15 cellular contexts compared by ENCODE assay signal in the genomic region with DNA sequence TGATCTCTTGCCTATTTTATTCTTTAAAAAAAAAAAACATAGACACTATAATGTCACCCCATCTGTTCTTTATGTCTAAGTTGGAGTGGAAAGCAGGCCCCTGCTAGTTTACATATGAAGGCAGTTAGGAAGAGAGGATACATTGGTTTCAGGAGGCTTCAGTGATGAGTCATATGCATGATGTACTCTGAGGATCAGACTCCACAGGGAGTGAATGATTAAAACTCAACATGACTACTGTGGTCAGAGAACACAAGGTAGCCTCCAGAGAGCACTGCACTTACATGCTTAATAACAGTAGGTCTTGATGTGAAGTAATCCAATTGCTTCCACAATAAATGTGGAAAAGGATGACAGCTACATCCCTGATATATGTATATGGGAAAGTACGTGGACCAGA. TPM values are rescaled to one million over a fixed set of nuclear protein-coding genes. Genes with fewer than 3 reads are reported as not detected.
A peak's percentile ranks its signal among the peaks of the same experiment; 100 is the strongest.
DNase-seq lines count a peak whose midpoint lies in the region; ATAC-seq, FAIRE-seq and TF ChIP-seq lines count a peak whose summit lies in the region.
"Had no signal": no experiment of that assay in that cellular context is flagged by ENCODE, and none has a peak within 500 bp of the region (broad histone marks: within the 10 kb centered on the region; RNA-seq: fewer than 3 reads in every experiment).

No MANE protein-coding gene starts in this region.

- TF ChIP-seq CTCF in keratinocyte (optimal IDR thresholded peaks at IDR 0.05 in 1 of 3, IDR thresholded peaks at IDR 0.05 in 1 of 3, conservative IDR thresholded peaks at IDR 0.05 in 1 of 3; ENCODE audit: extremely low read depth in 1 of 3, insufficient read depth in 2 of 3, low read length in 3 of 3) (no peak), MM.1S (IDR thresholded peaks at IDR 0.05; ENCODE audit: low read length) (no peak), left lung (IDR thresholded peaks at IDR 0.05) (no peak)

- no peak overlapping the region for H2AFZ ChIP-seq in keratinocyte (ENCODE audit: control insufficient read depth, low read length)
- no peak overlapping the region for H2AFZ ChIP-seq in MM.1S (ENCODE audit: low read length)

- H4K20me1 ChIP-seq in keratinocyte (ENCODE audit: control insufficient read depth, extremely low read depth, insufficient read depth, low read length) (no peaks in the 10 kb centered on the region), MM.1S (ENCODE audit: insufficient read depth, low read length) (no peaks in the 10 kb centered on the region)

- no peak overlapping the region for H3K4me3 ChIP-seq in keratinocyte (ENCODE audit: control insufficient read depth in 2 of 3, extremely low read depth in 1 of 3, insufficient read depth in 2 of 3, low read depth in 1 of 3, low read length in 3 of 3)
- H3K4me3 ChIP-seq in MM.1S (ENCODE audit: low read length), result no peak overlapping the region
- H3K4me3 ChIP-seq in left lung, result no peak overlapping the region

- H3F3A ChIP-seq in MM.1S (ENCODE audit: insufficient read depth, low read length), result no peaks in the 10 kb centered on the region

- no peaks in the 10 kb centered on the region for H3K9me2 ChIP-seq in MM.1S (replicated peaks; ENCODE audit: insufficient read depth, low read length)

- dilution Hi-C loops in keratinocyte (cut with MboI; ENCODE audit: extremely low pct_ligation_motif_present, low sequenced_read_pairs), result no loop called here

- H3K9me3 ChIP-seq in keratinocyte (ENCODE audit: control insufficient read depth, low read depth, low read length) (no peaks in the 10 kb centered on the region), MM.1S (replicated peaks; ENCODE audit: insufficient read depth, low read length) (no peaks in the 10 kb centered on the region), left lung (no peaks in the 10 kb centered on the region)

- peak; percentile 80 for FAIRE-seq in keratinocyte (lab: Jason Lieb, UNC)

- no peak overlapping the region for H3K4me2 ChIP-seq in keratinocyte (ENCODE audit: control insufficient read depth, extremely low read depth, insufficient read depth, low read depth, low read length)
- H3K4me2 ChIP-seq in MM.1S (ENCODE audit: low read depth, low read length), result no peak overlapping the region
- H3K4me2 ChIP-seq: KMS-11 had no signal

- H3K9ac ChIP-seq in keratinocyte (ENCODE audit: control insufficient read depth, extremely low read depth, insufficient read depth, low read length) (no peak overlapping the region), MM.1S (ENCODE audit: low read length) (no peak overlapping the region)
- H3K9ac ChIP-seq: KMS-11 had no signal

- H3K27me3 ChIP-seq in keratinocyte (ENCODE audit: control insufficient read depth, extremely low read depth, insufficient read depth, low read length) (no peaks in the 10 kb centered on the region), MM.1S (replicated peaks; ENCODE audit: insufficient read depth, low read length) (no peaks in the 10 kb centered on the region), left lung (no peaks in the 10 kb centered on the region)

- ATAC-seq in left lung (no peak), HG02885 (IDR thresholded peaks at IDR 0.05; ENCODE audit: poor library complexity, unreplicated experiment) (no peak)
- ATAC-seq: T-helper 17 cell had no signal

- H3K4me1 ChIP-seq in keratinocyte (ENCODE audit: control insufficient read depth, extremely low read depth, insufficient read depth, low read length) (no peaks in the 10 kb centered on the region), MM.1S (ENCODE audit: low read length) (no peaks in the 10 kb centered on the region), left lung (no peaks in the 10 kb centered on the region)

- intact Hi-C loops in left lung (cut with DNase I), result no loop called here

- H3K27ac ChIP-seq in keratinocyte (ENCODE audit: control insufficient read depth, insufficient read depth, low read length) (no peak overlapping the region), MM.1S (ENCODE audit: low read length) (no peak overlapping the region), left lung (no peak overlapping the region)
- H3K27ac ChIP-seq: KMS-11 had no signal

- no peaks in the 10 kb centered on the region for H3K9me1 ChIP-seq in keratinocyte (ENCODE audit: control insufficient read depth, extremely low read depth, insufficient read depth, low read length)

- peak; percentile 17 for DNase-seq in COLO829 (ENCODE audit: low spot score)
- peak; percentile 42 for DNase-seq in HS-5 (ENCODE audit: low read depth)
- peak; percentile 22 for DNase-seq in astrocyte of the hippocampus (ENCODE audit: low read depth, low spot score)
- no peak for DNase-seq in keratinocyte (ENCODE audit: low read depth, low spot score)
- no peak for DNase-seq in MM.1S
- no peak for DNase-seq in NCI-H748 (lab: John Stamatoyannopoulos, UW; ENCODE audit: unreplicated experiment)
- no peak for DNase-seq in left lung
- DNase-seq: activated CD4-positive, alpha-beta T cell treated with anti-CD3 and anti-CD28 coated beads for 48 hours; C1 segment of cervical spinal cord; NCI-H2081; stimulated activated CD4-positive, alpha-beta T cell treated with anti-CD3 and anti-CD28 coated beads, Interleukin-2, amount 100 ng/mL, for 48 hours; T-helper 17 cell had no signal

- H3K36me3 ChIP-seq in keratinocyte (ENCODE audit: control insufficient read depth in 2 of 2, extremely low read depth in 1 of 2, insufficient read depth in 2 of 2, low read length in 2 of 2), result no peaks in the 10 kb centered on the region
- H3K36me3 ChIP-seq in MM.1S (replicated peaks; ENCODE audit: insufficient read depth, low read length), result no peaks in the 10 kb centered on the region
- no peaks in the 10 kb centered on the region for H3K36me3 ChIP-seq in left lung

- H3K79me2 ChIP-seq in keratinocyte (ENCODE audit: control insufficient read depth, insufficient read depth, low read length), result no peaks in the 10 kb centered on the region
- no peaks in the 10 kb centered on the region for H3K79me2 ChIP-seq in MM.1S (ENCODE audit: low read length)

RNA-seq across cellular contexts. Expression of gene FSTL4, which starts 22.7 kb away (rescaled TPM):
- 0.82 to 4.2 TPM (median 1.7 TPM) in 3 replicates for polyA plus RNA-seq in keratinocyte
- 3.0 TPM for polyA plus RNA-seq in keratinocyte (2011; ENCODE audit: low read depth)
- polyA plus RNA-seq in keratinocyte (2011; cell fraction: cytosol; rRNA removed), result 2.0 and 2.4 TPM in 2 replicates
- polyA plus RNA-seq in keratinocyte (2011; cell fraction: nucleus; rRNA removed), result 2.6 and 3.5 TPM in 2 replicates
- polyA plus RNA-seq in keratinocyte (2012; ENCODE audit: low replicate concordance), result 0.79 and 4.6 TPM in 2 replicates
- polyA minus RNA-seq in keratinocyte, result 0.95 to 7.6 TPM (median 2.4 TPM) in 3 replicates
- polyA minus RNA-seq in keratinocyte (2011; cell fraction: cytosol; rRNA and poly(A)+ RNA removed), result 2.9 TPM
- 2.4 and 4.6 TPM in 2 replicates for polyA minus RNA-seq in keratinocyte (2011; cell fraction: nucleus; rRNA and poly(A)+ RNA removed)
- total RNA-seq in left lung, result 1 to 10 TPM; 1.1 to 2.9 TPM
- total RNA-seq: pulmonary artery endothelial cell had no signal

Comparison
In these comparisons a context has a peak if more than half of its experiments do, and no peak if none do; other contexts are left out.
1. DNase-seq: peak in COLO829 (single experiment), HS-5 (single experiment) and astrocyte of the hippocampus (single experiment); none in keratinocyte (single experiment), MM.1S (single experiment), NCI-H748 (single experiment) and left lung (0 of 2).